Comparison of ENCODE assay signal across 1 cellular context in the genomic region with DNA sequence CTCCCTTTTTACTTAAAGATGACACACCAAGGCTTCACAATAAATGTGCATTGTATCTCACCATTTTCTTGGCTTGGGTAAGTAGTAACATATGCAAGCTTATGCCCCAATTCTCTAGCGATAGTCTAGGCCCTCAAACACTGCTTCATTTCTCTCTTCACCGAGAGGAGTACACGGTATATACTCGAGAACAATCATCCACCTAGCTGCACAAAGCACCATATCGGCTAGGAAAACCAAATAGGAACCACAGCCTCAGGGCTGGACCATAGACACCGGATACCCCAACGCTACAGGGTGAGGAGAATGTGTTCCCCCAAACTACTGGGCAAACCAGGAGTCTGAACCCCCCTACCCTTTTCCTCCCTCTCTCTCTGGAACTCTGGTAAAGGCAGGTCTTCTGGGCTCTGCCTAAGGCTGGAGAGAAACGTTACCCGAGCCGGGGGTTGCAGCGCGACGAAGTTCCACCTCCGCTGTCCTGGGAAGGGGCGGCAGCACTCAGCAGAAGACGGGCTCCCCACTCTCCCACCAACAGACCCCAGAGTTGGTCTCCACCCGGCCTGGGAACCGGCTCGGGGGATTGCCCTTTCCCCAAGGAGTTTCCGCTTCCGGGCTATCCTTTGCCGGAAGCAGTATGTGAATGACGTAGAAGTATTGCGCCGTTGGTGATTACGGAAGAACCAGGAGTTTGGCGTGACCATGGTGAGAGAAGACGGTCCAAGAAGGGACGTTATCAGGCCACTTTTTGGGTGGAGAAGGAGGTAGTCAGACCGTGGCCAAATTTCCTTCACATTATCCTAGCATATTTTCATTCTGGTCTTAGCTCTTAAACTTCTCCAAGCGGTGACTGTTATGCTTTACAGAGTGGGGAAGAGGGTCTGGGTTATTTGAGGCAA.
A peak's percentile ranks its signal among the peaks of the same experiment; 100 is the strongest.
TF ChIP-seq lines count a peak whose summit lies in the region.

A gene with protein sequence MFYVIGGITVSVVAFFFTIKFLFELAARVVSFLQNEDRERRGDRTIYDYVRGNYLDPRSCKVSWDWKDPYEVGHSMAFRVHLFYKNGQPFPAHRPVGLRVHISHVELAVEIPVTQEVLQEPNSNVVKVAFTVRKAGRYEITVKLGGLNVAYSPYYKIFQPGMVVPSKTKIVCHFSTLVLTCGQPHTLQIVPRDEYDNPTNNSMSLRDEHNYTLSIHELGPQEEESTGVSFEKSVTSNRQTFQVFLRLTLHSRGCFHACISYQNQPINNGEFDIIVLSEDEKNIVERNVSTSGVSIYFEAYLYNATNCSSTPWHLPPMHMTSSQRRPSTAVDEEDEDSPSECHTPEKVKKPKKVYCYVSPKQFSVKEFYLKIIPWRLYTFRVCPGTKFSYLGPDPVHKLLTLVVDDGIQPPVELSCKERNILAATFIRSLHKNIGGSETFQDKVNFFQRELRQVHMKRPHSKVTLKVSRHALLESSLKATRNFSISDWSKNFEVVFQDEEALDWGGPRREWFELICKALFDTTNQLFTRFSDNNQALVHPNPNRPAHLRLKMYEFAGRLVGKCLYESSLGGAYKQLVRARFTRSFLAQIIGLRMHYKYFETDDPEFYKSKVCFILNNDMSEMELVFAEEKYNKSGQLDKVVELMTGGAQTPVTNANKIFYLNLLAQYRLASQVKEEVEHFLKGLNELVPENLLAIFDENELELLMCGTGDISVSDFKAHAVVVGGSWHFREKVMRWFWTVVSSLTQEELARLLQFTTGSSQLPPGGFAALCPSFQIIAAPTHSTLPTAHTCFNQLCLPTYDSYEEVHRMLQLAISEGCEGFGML (minus strand): TSS at position 582 of the 896 bp plus-strand sequence. CDS start 27,465 bp downstream, outside the sequence.
A gene with protein sequence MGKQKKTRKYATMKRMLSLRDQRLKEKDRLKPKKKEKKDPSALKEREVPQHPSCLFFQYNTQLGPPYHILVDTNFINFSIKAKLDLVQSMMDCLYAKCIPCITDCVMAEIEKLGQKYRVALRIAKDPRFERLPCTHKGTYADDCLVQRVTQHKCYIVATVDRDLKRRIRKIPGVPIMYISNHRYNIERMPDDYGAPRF (plus strand): TSS at position 646 of the 896 bp plus-strand sequence. CDS start 54 bp downstream, at position 700.

TF ChIP-seq in HCT116, 20 proteins besides CTCF, POLR2A, EP300 and RAD21 (continued from another document):
- TF ChIP-seq, protein P1, sequence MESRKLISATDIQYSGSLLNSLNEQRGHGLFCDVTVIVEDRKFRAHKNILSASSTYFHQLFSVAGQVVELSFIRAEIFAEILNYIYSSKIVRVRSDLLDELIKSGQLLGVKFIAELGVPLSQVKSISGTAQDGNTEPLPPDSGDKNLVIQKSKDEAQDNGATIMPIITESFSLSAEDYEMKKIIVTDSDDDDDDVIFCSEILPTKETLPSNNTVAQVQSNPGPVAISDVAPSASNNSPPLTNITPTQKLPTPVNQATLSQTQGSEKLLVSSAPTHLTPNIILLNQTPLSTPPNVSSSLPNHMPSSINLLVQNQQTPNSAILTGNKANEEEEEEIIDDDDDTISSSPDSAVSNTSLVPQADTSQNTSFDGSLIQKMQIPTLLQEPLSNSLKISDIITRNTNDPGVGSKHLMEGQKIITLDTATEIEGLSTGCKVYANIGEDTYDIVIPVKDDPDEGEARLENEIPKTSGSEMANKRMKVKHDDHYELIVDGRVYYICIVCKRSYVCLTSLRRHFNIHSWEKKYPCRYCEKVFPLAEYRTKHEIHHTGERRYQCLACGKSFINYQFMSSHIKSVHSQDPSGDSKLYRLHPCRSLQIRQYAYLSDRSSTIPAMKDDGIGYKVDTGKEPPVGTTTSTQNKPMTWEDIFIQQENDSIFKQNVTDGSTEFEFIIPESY (IDR thresholded peaks at IDR 0.05; ENCODE audit: extremely low read depth, insufficient replicate concordance, low read length), result no peak
- peak; percentile 59 for TF ChIP-seq SP1 (IDR thresholded peaks at IDR 0.05; ENCODE audit: low read depth)
- TF ChIP-seq EZH2 (IDR thresholded peaks at IDR 0.05), result no peak
- no peak for TF ChIP-seq ZNF274 (IDR thresholded peaks at IDR 0.05; ENCODE audit: low read depth, low read length)
- TF ChIP-seq, protein P2, sequence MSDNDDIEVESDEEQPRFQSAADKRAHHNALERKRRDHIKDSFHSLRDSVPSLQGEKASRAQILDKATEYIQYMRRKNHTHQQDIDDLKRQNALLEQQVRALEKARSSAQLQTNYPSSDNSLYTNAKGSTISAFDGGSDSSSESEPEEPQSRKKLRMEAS (IDR thresholded peaks at IDR 0.05), result peak; percentile 90
- peak; percentile 96 for TF ChIP-seq ELF1 (IDR thresholded peaks at IDR 0.05; ENCODE audit: borderline replicate concordance, low read depth)
- TF ChIP-seq ZFX (IDR thresholded peaks at IDR 0.05), result no peak
- TF ChIP-seq, protein P3, sequence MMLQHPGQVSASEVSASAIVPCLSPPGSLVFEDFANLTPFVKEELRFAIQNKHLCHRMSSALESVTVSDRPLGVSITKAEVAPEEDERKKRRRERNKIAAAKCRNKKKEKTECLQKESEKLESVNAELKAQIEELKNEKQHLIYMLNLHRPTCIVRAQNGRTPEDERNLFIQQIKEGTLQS (IDR thresholded peaks at IDR 0.05), result no peak
- TF ChIP-seq YY1 (IDR thresholded peaks at IDR 0.05; ENCODE audit: extremely low read depth, insufficient replicate concordance, low read depth, low read length), result peak; percentile 60
- TF ChIP-seq EGR1 (IDR thresholded peaks at IDR 0.05; ENCODE audit: low read depth), result peak; percentile 62; the same call in 1 of the 2 replicates
- TF ChIP-seq EZH2phosphoT487 (IDR thresholded peaks at IDR 0.05; ENCODE audit: borderline replicate concordance), result no peak
- peak; percentile 90 for TF ChIP-seq POLR2AphosphoS5 (IDR thresholded peaks at IDR 0.05; ENCODE audit: low read depth, low read length)
- peak; percentile 68; the same call in 1 of the 2 replicates for TF ChIP-seq CBX3 (IDR thresholded peaks at IDR 0.05; ENCODE audit: low read depth)
- no peak for TF ChIP-seq JUND (IDR thresholded peaks at IDR 0.05)
- TF ChIP-seq SIN3A (IDR thresholded peaks at IDR 0.05; ENCODE audit: low read depth), result peak; percentile 94; the same call in 1 of the 2 replicates
- TF ChIP-seq CEBPB (IDR thresholded peaks at IDR 0.05; ENCODE audit: low read depth), result 0 out of 2 replicates have a peak, but pooled peaks have one; percentile 47
- TF ChIP-seq FOSL1 (IDR thresholded peaks at IDR 0.05; ENCODE audit: low read depth), result no peak
- TF ChIP-seq, protein P4, sequence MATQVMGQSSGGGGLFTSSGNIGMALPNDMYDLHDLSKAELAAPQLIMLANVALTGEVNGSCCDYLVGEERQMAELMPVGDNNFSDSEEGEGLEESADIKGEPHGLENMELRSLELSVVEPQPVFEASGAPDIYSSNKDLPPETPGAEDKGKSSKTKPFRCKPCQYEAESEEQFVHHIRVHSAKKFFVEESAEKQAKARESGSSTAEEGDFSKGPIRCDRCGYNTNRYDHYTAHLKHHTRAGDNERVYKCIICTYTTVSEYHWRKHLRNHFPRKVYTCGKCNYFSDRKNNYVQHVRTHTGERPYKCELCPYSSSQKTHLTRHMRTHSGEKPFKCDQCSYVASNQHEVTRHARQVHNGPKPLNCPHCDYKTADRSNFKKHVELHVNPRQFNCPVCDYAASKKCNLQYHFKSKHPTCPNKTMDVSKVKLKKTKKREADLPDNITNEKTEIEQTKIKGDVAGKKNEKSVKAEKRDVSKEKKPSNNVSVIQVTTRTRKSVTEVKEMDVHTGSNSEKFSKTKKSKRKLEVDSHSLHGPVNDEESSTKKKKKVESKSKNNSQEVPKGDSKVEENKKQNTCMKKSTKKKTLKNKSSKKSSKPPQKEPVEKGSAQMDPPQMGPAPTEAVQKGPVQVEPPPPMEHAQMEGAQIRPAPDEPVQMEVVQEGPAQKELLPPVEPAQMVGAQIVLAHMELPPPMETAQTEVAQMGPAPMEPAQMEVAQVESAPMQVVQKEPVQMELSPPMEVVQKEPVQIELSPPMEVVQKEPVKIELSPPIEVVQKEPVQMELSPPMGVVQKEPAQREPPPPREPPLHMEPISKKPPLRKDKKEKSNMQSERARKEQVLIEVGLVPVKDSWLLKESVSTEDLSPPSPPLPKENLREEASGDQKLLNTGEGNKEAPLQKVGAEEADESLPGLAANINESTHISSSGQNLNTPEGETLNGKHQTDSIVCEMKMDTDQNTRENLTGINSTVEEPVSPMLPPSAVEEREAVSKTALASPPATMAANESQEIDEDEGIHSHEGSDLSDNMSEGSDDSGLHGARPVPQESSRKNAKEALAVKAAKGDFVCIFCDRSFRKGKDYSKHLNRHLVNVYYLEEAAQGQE (IDR thresholded peaks at IDR 0.05; ENCODE audit: low read depth), result no peak
